In genomic region chr5:35771321-35771720, GRCh38 we compare ENCODE assay signal across 17 cellular contexts.
DNase-seq lines count a peak whose midpoint lies in the region; ATAC-seq and TF ChIP-seq lines count a peak whose summit lies in the region.
"Had no signal": no experiment of that assay in that cellular context is flagged by ENCODE, and none has a peak within 500 bp of the region (broad histone marks: within the 10 kb centered on the region; RNA-seq: fewer than 3 reads in every experiment).

No MANE protein-coding gene starts in this region.

- DNase-seq in activated naive CD4-positive, alpha-beta T cell treated with anti-CD3 and anti-CD28 coated beads, Interleukin-2, amount 50 U/mL, for 72 hours (ENCODE audit: low spot score in 2 of 2), result no peak
- DNase-seq in M059J (ENCODE audit: low read depth), result peak; percentile 86
- DNase-seq in epithelial cell of esophagus (ENCODE audit: low read depth), result peak; percentile 94
- no peak for DNase-seq in NCI-H524 (lab: John Stamatoyannopoulos, UW)
- DNase-seq in GM19238 (ENCODE audit: insufficient read length, low spot score), result no peak
- DNase-seq in SJCRH30, result no peak
- DNase-seq: cortex of kidney; gastrocnemius medialis; midbrain; NCI-H1092; NCI-H526; SIG-M5; stimulated activated naive CD4-positive, alpha-beta T cell had no signal

- TF ChIP-seq CTCF in epithelial cell of esophagus (IDR thresholded peaks at IDR 0.05; ENCODE audit: insufficient read depth, low read depth, low read length, missing control alignments), result no peak

- H3K4me1 ChIP-seq in skeletal muscle satellite cell (ENCODE audit: control insufficient read depth, insufficient read depth, low read length), result peaks cover 30% of the 10 kb centered on the region
- no peaks in the 10 kb centered on the region for H3K4me1 ChIP-seq in SJCRH30
- H3K4me1 ChIP-seq: BLaER1, gastrocnemius medialis had no signal

- H3K4me3 Mint-ChIP-seq in activated naive CD4-positive, alpha-beta T cell treated with anti-CD3 and anti-CD28 coated beads, Interleukin-2, amount 50 U/mL, for 24 hours, result no peak overlapping the region

- H3K4me1 Mint-ChIP-seq in activated naive CD4-positive, alpha-beta T cell treated with anti-CD3 and anti-CD28 coated beads, Interleukin-2, amount 50 U/mL, for 24 hours, result peaks cover 32% of the 10 kb centered on the region

- peak overlapping the region; percentile 22 for H3K9ac ChIP-seq in skeletal muscle satellite cell (ENCODE audit: low read depth, low read length)
- H3K9ac ChIP-seq: BLaER1 had no signal

- no peaks in the 10 kb centered on the region for H3K27me3 ChIP-seq in skeletal muscle satellite cell (ENCODE audit: control insufficient read depth, insufficient read depth, low read length)
- no peaks in the 10 kb centered on the region for H3K27me3 ChIP-seq in SJCRH30
- H3K27me3 ChIP-seq: BLaER1, gastrocnemius medialis had no signal

- peaks cover 1% of the 10 kb centered on the region for H3K36me3 Mint-ChIP-seq in activated naive CD4-positive, alpha-beta T cell treated with anti-CD3 and anti-CD28 coated beads, Interleukin-2, amount 50 U/mL, for 24 hours
- peaks cover 5 to 34% of the 10 kb centered on the region in 2 donors for H3K36me3 Mint-ChIP-seq in activated naive CD4-positive, alpha-beta T cell treated with anti-CD3 and anti-CD28 coated beads, Interleukin-2, amount 50 U/mL, for 72 hours

- peak overlapping the region; percentile 44 for H3K4me2 ChIP-seq in skeletal muscle satellite cell (ENCODE audit: low read length)
- H3K4me2 ChIP-seq: BLaER1 had no signal

- H3K27ac ChIP-seq in SJCRH30, result no peak overlapping the region
- H3K27ac ChIP-seq: BLaER1, gastrocnemius medialis, HL-60 had no signal

- no peaks in the 10 kb centered on the region for H3K9me3 Mint-ChIP-seq in activated naive CD4-positive, alpha-beta T cell treated with anti-CD3 and anti-CD28 coated beads, Interleukin-2, amount 50 U/mL, for 24 hours
- peaks cover 0 to 15% of the 10 kb centered on the region in 2 donors for H3K9me3 Mint-ChIP-seq in activated naive CD4-positive, alpha-beta T cell treated with anti-CD3 and anti-CD28 coated beads, Interleukin-2, amount 50 U/mL, for 72 hours

- H3K27me3 Mint-ChIP-seq in activated naive CD4-positive, alpha-beta T cell treated with anti-CD3 and anti-CD28 coated beads, Interleukin-2, amount 50 U/mL, for 24 hours, result no peaks in the 10 kb centered on the region

- peak overlapping the region; percentile 57 for H3K27ac Mint-ChIP-seq in activated naive CD4-positive, alpha-beta T cell treated with anti-CD3 and anti-CD28 coated beads, Interleukin-2, amount 50 U/mL, for 24 hours
- no peak overlapping the region for H3K27ac Mint-ChIP-seq in activated naive CD4-positive, alpha-beta T cell treated with anti-CD3 and anti-CD28 coated beads, Interleukin-2, amount 50 U/mL, for 72 hours

- H3K36me3 ChIP-seq in skeletal muscle satellite cell (ENCODE audit: insufficient read depth, low read length) (no peaks in the 10 kb centered on the region), SJCRH30 (no peaks in the 10 kb centered on the region)
- H3K36me3 ChIP-seq: BLaER1, gastrocnemius medialis had no signal

- H3K4me3 ChIP-seq in epithelial cell of esophagus (ENCODE audit: low read length), result no peak overlapping the region
- H3K4me3 ChIP-seq in skeletal muscle satellite cell (ENCODE audit: low read length), result no peak overlapping the region
- H3K4me3 ChIP-seq in SJCRH30, result no peak overlapping the region
- H3K4me3 ChIP-seq: BLaER1, gastrocnemius medialis had no signal

- H3K9me3 ChIP-seq in skeletal muscle satellite cell (replicated peaks; ENCODE audit: low read length) (no peaks in the 10 kb centered on the region), SJCRH30 (replicated peaks) (no peaks in the 10 kb centered on the region)
- H3K9me3 ChIP-seq: BLaER1, gastrocnemius medialis had no signal

- ATAC-seq in activated naive CD4-positive, alpha-beta T cell treated with anti-CD3 and anti-CD28 coated beads, Interleukin-2, amount 50 U/mL, for 72 hours, result no peak
- ATAC-seq: gastrocnemius medialis had no signal

Comparison
In these comparisons a context has a peak if more than half of its experiments do, and no peak if none do; other contexts are left out.
1. DNase-seq: peak in M059J (single experiment) and epithelial cell of esophagus (single experiment); none in activated naive CD4-positive, alpha-beta T cell treated with anti-CD3 and anti-CD28 coated beads, Interleukin-2, amount 50 U/mL, for 72 hours (0 of 2), NCI-H524 (0 of 2), GM19238 (single experiment) and SJCRH30 (0 of 2).